9 cellular contexts compared by ENCODE assay signal in the genomic region with DNA sequence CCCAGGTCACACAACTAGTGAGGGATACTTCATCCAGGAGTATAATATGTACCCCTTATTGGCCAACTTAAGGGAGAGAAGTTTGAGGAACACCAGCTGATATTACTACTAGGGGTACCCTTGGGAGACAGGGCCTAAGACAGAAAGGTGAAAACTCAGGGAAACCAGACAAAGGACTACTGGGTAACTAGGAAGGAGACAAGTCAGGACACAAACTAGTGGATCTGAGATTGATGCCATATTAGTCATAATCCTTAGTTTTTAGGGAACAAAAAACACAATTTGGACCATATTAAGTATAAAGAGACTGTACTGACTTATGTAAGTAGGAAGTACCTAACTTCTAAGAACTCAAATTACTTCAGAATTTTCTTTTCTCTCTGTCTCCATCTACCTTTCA.
"Had no signal": no experiment of that assay in that cellular context is flagged by ENCODE, and none has a peak within 500 bp of the region (broad histone marks: within the 10 kb centered on the region; RNA-seq: fewer than 3 reads in every experiment).

No MANE protein-coding gene starts in this region.

- H3K4me3 ChIP-seq: GM23248, HAP-1, K562 had no signal

- H2AFZ ChIP-seq: GM23248 had no signal

- H3K9me3 Mint-ChIP-seq: HFFc6 had no signal

- FAIRE-seq: HTR-8/SVneo, K562 had no signal

- H3K4me3 Mint-ChIP-seq: HFFc6 had no signal

- H3K36me3 ChIP-seq: HAP-1 had no signal

- H3K27ac ChIP-seq: GM23248 had no signal

- H3K9me3 ChIP-seq: HAP-1 had no signal

- H3K27ac Mint-ChIP-seq: HFFc6 had no signal

- DNase-seq: GM23248, GOT3, H7, HFFc6, IMR-90 had no signal

- ATAC-seq: HCT116, K562 had no signal

- H3K9ac ChIP-seq: GM23248 had no signal
